In genomic region chr7:66413379-66414114, GRCh38 we compare ENCODE assay signal across 7 cellular contexts.
DNase-seq lines count a peak whose midpoint lies in the region; ATAC-seq and TF ChIP-seq lines count a peak whose summit lies in the region.

No MANE protein-coding gene starts in this region.

- no peaks in the 10 kb centered on the region for H3K9me3 ChIP-seq in PC-3 (ENCODE audit: low read length)
- no peaks in the 10 kb centered on the region for H3K9me3 ChIP-seq in neural cell (ENCODE audit: low read length)

- H3K79me2 ChIP-seq in PC-3 (ENCODE audit: low read length) (no peaks in the 10 kb centered on the region), neural cell (replicated peaks; ENCODE audit: insufficient read depth, low read length) (no peaks in the 10 kb centered on the region)

- H3K9me2 ChIP-seq in PC-3 (replicated peaks; ENCODE audit: low read length) (no peaks in the 10 kb centered on the region), neural cell (ENCODE audit: insufficient read depth, low read length) (no peaks in the 10 kb centered on the region)

- TF ChIP-seq RAD21 in neural cell (conservative IDR thresholded peaks at IDR 0.05) = peak; percentile 69

- CTCF ChIA-PET in PC-3 (lab: Charles Lee) = interaction anchor here (0.5 to 1.2 kb wide), 4 partner anchors 15 to 204 kb away, joined by 3 to 6 read pairs (median 4); no protein-coding TSS in a partner anchor

- H3F3A ChIP-seq in PC-3 (ENCODE audit: low read length, unreplicated experiment) (no peaks in the 10 kb centered on the region), neural cell (ENCODE audit: insufficient read depth, low read length, poor library complexity, severe bottlenecking) (no peaks in the 10 kb centered on the region)

- peak; percentile 67 for DNase-seq in PC-3
- peak; percentile 82 for DNase-seq in activated naive CD4-positive, alpha-beta T cell treated with Interleukin-2 at 50 U/mL for 16 hours
- DNase-seq in foreskin melanocyte = peak; percentile 58
- DNase-seq in stimulated activated naive CD4-positive, alpha-beta T cell treated with Interleukin-2 at 50 U/mL for 16 hours (lab: John Stamatoyannopoulos, UW) = peak; percentile 80

- 0 out of 2 replicates have a peak, but pooled peaks cover 4% of the 10 kb centered on the region for H3K4me1 ChIP-seq in PC-3 (ENCODE audit: insufficient read depth, low read length)

- no peak for TF ChIP-seq EP300 in neural cell (conservative IDR thresholded peaks at IDR 0.05; ENCODE audit: poor library complexity, severe bottlenecking)

- ATAC-seq in GM18519 (IDR thresholded peaks at IDR 0.05; ENCODE audit: low FRiP score, unreplicated experiment) (peak; percentile 36), HG03280 (IDR thresholded peaks at IDR 0.05; ENCODE audit: unreplicated experiment) (peak; percentile 63), PC-3 (peak; percentile 92)

- peak overlapping the region; percentile 64 for H3K4me3 ChIP-seq in PC-3 (ENCODE audit: low read length)
- H3K4me3 ChIP-seq in neural cell (ENCODE audit: low read length) = peak overlapping the region; percentile 77

- H3K9ac ChIP-seq in PC-3 (ENCODE audit: low read length) (peak overlapping the region; percentile 15; the same call in 1 of the 2 replicates), neural cell (ENCODE audit: low read length) (peak overlapping the region; percentile 73)

- H3K27ac ChIP-seq in PC-3 (ENCODE audit: low read length) = no peak overlapping the region
- H3K27ac ChIP-seq in neural cell (ENCODE audit: low read length) = peak overlapping the region; percentile 85

- no peaks in the 10 kb centered on the region for H4K20me1 ChIP-seq in PC-3 (ENCODE audit: low read length)
- no peaks in the 10 kb centered on the region for H4K20me1 ChIP-seq in neural cell (ENCODE audit: insufficient read depth)

- BruUV-seq in PC-3 (replicated peaks; lab: Mats Ljungman, UMichigan) = no TSS peak

- H3K4me2 ChIP-seq in PC-3 (ENCODE audit: low read length) = peak overlapping the region; percentile 95
- H3K4me2 ChIP-seq in neural cell (ENCODE audit: low read length) = peak overlapping the region; percentile 78

- peak overlapping the region; percentile 68 for H2AFZ ChIP-seq in PC-3 (ENCODE audit: low read length)
- H2AFZ ChIP-seq in neural cell (ENCODE audit: low read depth, low read length) = peak overlapping the region; percentile 40

- H3K36me3 ChIP-seq in PC-3 (ENCODE audit: low read depth, low read length) (no peaks in the 10 kb centered on the region), neural cell (ENCODE audit: insufficient read depth, low read length) (no peaks in the 10 kb centered on the region)

- intact Hi-C loops in PC-3 (cut with micrococcal nuclease) = loop anchor here (10.0 kb wide), 2 partner anchors 81 to 299 kb away; partner anchors contain the start of gene CRCP

- POLR2A ChIA-PET in PC-3 (lab: Charles Lee; ENCODE audit: unreplicated experiment) = no interaction called here

- H3K27me3 ChIP-seq in PC-3 (ENCODE audit: low read length) (no peaks in the 10 kb centered on the region), neural cell (ENCODE audit: insufficient read depth, low read depth, low read length) (no peaks in the 10 kb centered on the region)

- peak; percentile 57 for TF ChIP-seq CTCF in PC-3 (conservative IDR thresholded peaks at IDR 0.05; ENCODE audit: low read depth, low read length)
- peak; percentile 70 for TF ChIP-seq CTCF in neural cell (IDR thresholded peaks at IDR 0.05; ENCODE audit: poor library complexity, severe bottlenecking)

TF ChIP-seq in neural cell, 6 proteins besides CTCF, POLR2A, EP300 and RAD21:
- TF ChIP-seq EZH2 (IDR thresholded peaks at IDR 0.05; ENCODE audit: borderline replicate concordance, insufficient read depth, low read length, poor library complexity, severe bottlenecking) (no peak), SMC3 (conservative IDR thresholded peaks at IDR 0.05; ENCODE audit: poor library complexity) (peak; percentile 73), MXI1 (conservative IDR thresholded peaks at IDR 0.05; ENCODE audit: poor library complexity, severe bottlenecking) (peak; percentile 73), TAF1 (IDR thresholded peaks at IDR 0.05; ENCODE audit: low read depth) (peak; percentile 72), POLR2AphosphoS5 (IDR thresholded peaks at IDR 0.05) (peak; percentile 84), REST (IDR thresholded peaks at IDR 0.05; ENCODE audit: borderline replicate concordance) (peak; percentile 75)

Comparison
In these comparisons a context has a peak if more than half of its experiments do, and no peak if none do; other contexts are left out.
1. ATAC-seq: peak in every context shown above with its lines; median percentile 92 in PC-3; 63 in HG03280; 36 in GM18519.